ENCODE assay signal across 32 cellular contexts in the genomic region with DNA sequence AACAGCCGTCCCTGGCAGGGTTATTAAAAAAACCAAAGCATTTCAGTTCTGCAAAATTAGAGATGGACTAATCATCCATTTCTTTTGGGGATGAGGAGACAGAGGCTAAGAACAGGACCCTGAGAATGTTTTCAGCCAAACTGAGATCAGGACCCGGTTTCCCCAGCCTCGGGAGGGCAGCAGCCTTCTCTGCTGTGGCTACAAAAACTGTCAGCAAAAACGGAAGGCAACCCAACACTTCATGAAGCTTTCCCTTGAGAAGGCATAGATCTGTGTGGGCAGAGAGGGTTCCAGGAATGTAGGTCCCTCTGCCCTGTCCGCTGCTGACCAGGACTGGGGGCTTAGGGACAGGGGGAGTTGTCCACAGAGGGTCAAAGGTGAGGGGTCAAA.
"Had no signal": no experiment of that assay in that cellular context is flagged by ENCODE, and none has a peak within 500 bp of the region (broad histone marks: within the 10 kb centered on the region; RNA-seq: fewer than 3 reads in every experiment).

No MANE protein-coding gene starts in this region.

- H3K36me3 ChIP-seq: ascending aorta, breast epithelium, cardiac muscle cell, colonic mucosa, esophagus muscularis mucosa, gastrocnemius medialis, heart right ventricle, WERI-Rb-1 had no signal

- H3K4me3 ChIP-seq: ascending aorta, breast epithelium, cardiac muscle cell, colonic mucosa, dorsolateral prefrontal cortex, esophagus muscularis mucosa, gastrocnemius medialis, heart right ventricle had no signal

- H3K27ac ChIP-seq: ascending aorta, breast epithelium, cardiac muscle cell, colonic mucosa, dorsolateral prefrontal cortex, esophagus muscularis mucosa, foreskin keratinocyte, gastrocnemius medialis, heart right ventricle, WERI-Rb-1 had no signal

- DNase-seq: activated B cell treated with CpG ODN at 0.5 μM for 24 hours; activated CD4-positive, alpha-beta T cell treated with anti-CD3 and anti-CD28 coated beads for 48 hours; activated CD4-positive, alpha-beta T cell treated with anti-CD3 and anti-CD28 coated beads, Interleukin-2, amount 50 U/mL, for 1 hour; activated CD4-positive, alpha-beta T cell treated with anti-CD3 and anti-CD28 coated beads, Interleukin-2, amount 50 U/mL, for 48 hours; activated CD8-positive, alpha-beta memory T cell treated with anti-CD3 and anti-CD28 coated beads, Interleukin-2, amount 50 U/mL, for 48 hours; activated gamma-delta T cell; activated naive CD4-positive, alpha-beta T cell; activated naive CD4-positive, alpha-beta T cell treated with anti-CD3 and anti-CD28 coated beads, Interleukin-2, amount 10 ng/mL, durations not matched to agents 7 days and 5 days; activated naive CD8-positive, alpha-beta T cell treated with anti-CD3 and anti-CD28 coated beads, Interleukin-2, amount 10 ng/mL, durations not matched to agents 7 days and 5 days; activated T-cell treated with anti-CD3 and anti-CD28 coated beads for 4 hours; activated T-cell treated with anti-CD3 and anti-CD28 coated beads, Interleukin-2, amount 50 U/mL, for 24 hours; activated T-cell treated with anti-CD3 and anti-CD28 coated beads, Interleukin-2, amount 50 U/mL, for 72 hours; central memory CD4-positive, alpha-beta T cell; cerebellar nuclear complex; colonic mucosa; dorsolateral prefrontal cortex; effector memory CD4-positive, alpha-beta T cell; endodermal cell; erythroblast; foreskin keratinocyte; gastrocnemius medialis; glutamatergic neuron; heart right ventricle; T-cell; T-helper 9 cell; WERI-Rb-1 had no signal

- H3K27me3 ChIP-seq: ascending aorta, colonic mucosa, foreskin keratinocyte, gastrocnemius medialis had no signal

- ATAC-seq: activated CD4-positive, CD25-positive, alpha-beta regulatory T cell treated with anti-CD3 and anti-CD28 coated beads, Interleukin-2, amount 50 U/mL, for 24 hours; activated naive CD4-positive, alpha-beta T cell treated with anti-CD3 and anti-CD28 coated beads, Interleukin-2, amount 50 U/mL, for 72 hours; activated T-cell treated with anti-CD3 and anti-CD28 coated beads, Interleukin-2, amount 50 U/mL, for 72 hours; foreskin keratinocyte; gastrocnemius medialis; heart right ventricle; T-cell had no signal

- H3K4me1 ChIP-seq: ascending aorta, breast epithelium, colonic mucosa, esophagus muscularis mucosa, foreskin keratinocyte, heart right ventricle had no signal

- H3K9me3 ChIP-seq: ascending aorta, colonic mucosa, gastrocnemius medialis had no signal
